11 cellular contexts compared by ENCODE assay signal in the genomic region with DNA sequence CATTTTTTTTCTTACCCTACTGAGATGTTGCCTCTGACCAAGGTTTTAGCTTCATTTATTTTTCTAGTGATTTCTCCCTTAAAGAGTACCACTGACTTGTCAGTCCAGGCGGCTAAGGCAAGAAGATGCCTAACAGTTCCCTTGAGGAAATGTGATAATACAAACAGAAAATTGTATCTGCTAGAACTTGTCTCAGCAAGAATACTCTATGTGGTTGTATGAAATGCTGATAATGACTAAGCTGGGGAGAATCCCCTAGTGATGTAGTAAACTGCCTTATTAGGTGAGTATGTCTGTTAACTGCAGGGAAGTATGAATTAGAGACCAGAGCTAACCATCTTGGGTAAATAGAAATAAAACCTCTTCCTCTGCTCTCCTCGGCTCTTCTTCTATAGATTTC. TPM values are rescaled to one million over a fixed set of nuclear protein-coding genes. Genes with fewer than 3 reads are reported as not detected.
DNase-seq lines count a peak whose midpoint lies in the region; ATAC-seq, FAIRE-seq and TF ChIP-seq lines count a peak whose summit lies in the region.
"Had no signal": no experiment of that assay in that cellular context is flagged by ENCODE, and none has a peak within 500 bp of the region (broad histone marks: within the 10 kb centered on the region; RNA-seq: fewer than 3 reads in every experiment).

No MANE protein-coding gene starts in this region.

- no peak for TF ChIP-seq POLR2A in GM12892 (IDR thresholded peaks at IDR 0.05; ENCODE audit: low read depth, low read length)

- H3K4me3 ChIP-seq in fibroblast of mammary gland (ENCODE audit: control insufficient read depth, low read depth, low read length): no peak overlapping the region

- peak; percentile 10 for DNase-seq in fibroblast of mammary gland (ENCODE audit: low read depth)
- no peak for DNase-seq in GM12892 (ENCODE audit: insufficient read length)
- no peak for DNase-seq in NCI-H2029 (lab: John Stamatoyannopoulos, UW)
- no peak for DNase-seq in NCI-H2107 (lab: John Stamatoyannopoulos, UW)
- no peak for DNase-seq in NCI-H146 treated with DMSO at 0.1 percent for 48 hours (lab: John Stamatoyannopoulos, UW; ENCODE audit: unreplicated experiment)
- DNase-seq: hippocampal formation, nucleus accumbens, T-helper 1 cell had no signal

- no peak for FAIRE-seq in GM12892 (lab: Jason Lieb, UNC)

- no peak for TF ChIP-seq CTCF in fibroblast of mammary gland (conservative IDR thresholded peaks at IDR 0.05; ENCODE audit: control insufficient read depth, insufficient read depth, low read depth, low read length)

- ATAC-seq in GM18502 (IDR thresholded peaks at IDR 0.05; ENCODE audit: poor library complexity, unreplicated experiment): peak; percentile 91
- ATAC-seq in GM21515 (IDR thresholded peaks at IDR 0.05; ENCODE audit: unreplicated experiment): peak; percentile 83
- peak; percentile 96 for ATAC-seq in HG03432 (IDR thresholded peaks at IDR 0.05; ENCODE audit: unreplicated experiment)

RNA-seq across cellular contexts. Expression of gene C12orf54, which starts 6.7 kb away (rescaled TPM):
- polyA plus RNA-seq in GM12892 (2012; ENCODE audit: missing spikeins): 0.98 TPM

RNA-seq across cellular contexts. Expression of gene ANP32D, which starts 16.7 kb away (rescaled TPM):
- polyA plus RNA-seq in GM12892 (2012; ENCODE audit: missing spikeins): not detected

RNA-seq across cellular contexts. Expression of gene OR8S1, which starts 36.4 kb away (rescaled TPM):
- polyA plus RNA-seq in GM12892 (2012; ENCODE audit: missing spikeins): not detected
